ENCODE assay signal across 1 cellular context in genomic region chr11:114161486-114162250, GRCh38.
TF ChIP-seq lines count a peak whose summit lies in the region.

No MANE protein-coding gene starts in this region.

TF ChIP-seq in liver, 16 proteins besides CTCF, POLR2A, EP300 and RAD21 (continued from another document):
- no peak for TF ChIP-seq ZBTB33 (IDR thresholded peaks at IDR 0.05)
